8 cellular contexts compared by ENCODE assay signal in genomic region chr10:96556003-96556402, GRCh38. TPM values are rescaled to one million over a fixed set of nuclear protein-coding genes. Genes with fewer than 3 reads are reported as not detected.
DNase-seq lines count a peak whose midpoint lies in the region; ATAC-seq and TF ChIP-seq lines count a peak whose summit lies in the region.

No MANE protein-coding gene starts in this region.

- no peak overlapping the region for H3K4me3 Mint-ChIP-seq in activated CD4-positive, alpha-beta memory T cell treated with anti-CD3 and anti-CD28 coated beads, Interleukin-2, amount 10 ng/mL, durations not matched to agents 7 days and 5 days

- no peak overlapping the region for H3K27ac Mint-ChIP-seq in activated CD4-positive, alpha-beta memory T cell treated with anti-CD3 and anti-CD28 coated beads, Interleukin-2, amount 10 ng/mL, durations not matched to agents 7 days and 5 days

- POLR2A ChIA-PET in activated CD4-positive, alpha-beta memory T cell treated with anti-CD3 and anti-CD28 coated beads, Interleukin-2, amount 10 ng/mL, durations not matched to agents 7 days and 5 days (lab: Charles Lee): no interaction called here

- no peaks in the 10 kb centered on the region for H3K4me1 ChIP-seq in foreskin keratinocyte

- no peaks in the 10 kb centered on the region for H3K27me3 Mint-ChIP-seq in activated CD4-positive, alpha-beta memory T cell treated with anti-CD3 and anti-CD28 coated beads, Interleukin-2, amount 10 ng/mL, durations not matched to agents 7 days and 5 days

- H3K36me3 Mint-ChIP-seq in activated CD4-positive, alpha-beta memory T cell treated with anti-CD3 and anti-CD28 coated beads, Interleukin-2, amount 10 ng/mL, durations not matched to agents 7 days and 5 days (ENCODE audit: low read depth): peaks cover 25% of the 10 kb centered on the region

- no peaks in the 10 kb centered on the region for H3K27me3 ChIP-seq in foreskin keratinocyte

- TF ChIP-seq CTCF in GM12865 (IDR thresholded peaks at IDR 0.05; ENCODE audit: insufficient read depth, low read depth, low read length, missing control alignments): no peak
- peak; percentile 64 for TF ChIP-seq CTCF in foreskin keratinocyte (conservative IDR thresholded peaks at IDR 0.05)

- H3K9me3 Mint-ChIP-seq in activated CD4-positive, alpha-beta memory T cell treated with anti-CD3 and anti-CD28 coated beads, Interleukin-2, amount 10 ng/mL, durations not matched to agents 7 days and 5 days: no peaks in the 10 kb centered on the region

- no peak overlapping the region for H3K27ac ChIP-seq in foreskin keratinocyte

- ATAC-seq in foreskin keratinocyte: no peak
- ATAC-seq in HG03039 (IDR thresholded peaks at IDR 0.05; ENCODE audit: unreplicated experiment): no peak
- no peak for ATAC-seq in GM21723 (IDR thresholded peaks at IDR 0.05; ENCODE audit: unreplicated experiment)

- intact Hi-C loops in posterior vena cava (cut with DNase I): no loop called here

- CTCF ChIA-PET in activated CD4-positive, alpha-beta memory T cell treated with anti-CD3 and anti-CD28 coated beads, Interleukin-2, amount 10 ng/mL, durations not matched to agents 7 days and 5 days (lab: Charles Lee): interaction anchor here (0.7 to 1.5 kb wide), 3 partner anchors 10 to 159 kb away, joined by 3 to 4 read pairs (median 3); partner anchors contain the start of gene TLL2

- DNase-seq in A172 (ENCODE audit: low spot score) (peak; percentile 10), GM12865 (ENCODE audit: low read depth) (peak; percentile 12), SK-MEL-5 (ENCODE audit: low read depth, low spot score) (peak; percentile 19), foreskin keratinocyte (no peak), posterior vena cava (ENCODE audit: low spot score) (no peak)
- DNase-seq in activated CD4-positive, alpha-beta memory T cell treated with anti-CD3 and anti-CD28 coated beads, Interleukin-2, amount 10 ng/mL, durations not matched to agents 7 days and 5 days: no peak

- H3K4me1 Mint-ChIP-seq in activated CD4-positive, alpha-beta memory T cell treated with anti-CD3 and anti-CD28 coated beads, Interleukin-2, amount 10 ng/mL, durations not matched to agents 7 days and 5 days: no peaks in the 10 kb centered on the region

- no peak overlapping the region for H3K4me3 ChIP-seq in GM12865 (ENCODE audit: low read depth, low read length)

- in situ Hi-C loops in SK-MEL-5 (cut with HindIII; ENCODE audit: low pct_unique_long_range_greater_than_20kb, low sequenced_read_pairs): no loop called here

RNA-seq across cellular contexts. Expression of gene TM9SF3, which starts 30.8 kb away (rescaled TPM):
- 144 and 146 TPM in 2 replicates for total RNA-seq in A172 (2014; rRNA removed; shearing (Covaris generic))
- total RNA-seq in SK-MEL-5 (2014; rRNA removed; shearing (Covaris generic)): 47.1 and 54.6 TPM in 2 replicates
- 50.9 and 54.8 TPM in 2 replicates for polyA plus RNA-seq in SK-MEL-5 (2015; cell fraction: cytosol; rRNA removed)
- 31.0 and 35.7 TPM in 2 replicates for polyA plus RNA-seq in SK-MEL-5 (2015; cell fraction: nucleus; rRNA removed)
- total RNA-seq in foreskin keratinocyte (90.0 and 90.9 TPM in 2 replicates), posterior vena cava (100 to 1,000 TPM; 122 to 137 TPM)
- 28.3 and 34.2 TPM in 2 replicates for polyA plus RNA-seq in foreskin keratinocyte
- 10 to 100 TPM; 82.8 to 85.4 TPM for total RNA-seq in activated CD4-positive, alpha-beta memory T cell treated with anti-CD3 and anti-CD28 coated beads, Interleukin-2, amount 10 ng/mL, durations not matched to agents 7 days and 5 days

RNA-seq across cellular contexts. Expression of gene TLL2, which starts 42.3 kb away (rescaled TPM):
- total RNA-seq in A172 (2014; rRNA removed; shearing (Covaris generic)): 0.12 and 0.38 TPM in 2 replicates
- total RNA-seq in SK-MEL-5 (2014; rRNA removed; shearing (Covaris generic)): 0.08 and 0.11 TPM in 2 replicates
- polyA plus RNA-seq in SK-MEL-5 (2015; cell fraction: cytosol; rRNA removed): 0.06 and 0.53 TPM in 2 replicates
- 0.05 and 0.09 TPM in 2 replicates for polyA plus RNA-seq in SK-MEL-5 (2015; cell fraction: nucleus; rRNA removed)
- total RNA-seq in foreskin keratinocyte (0.54 and 0.60 TPM in 2 replicates), posterior vena cava (under 1 TPM in 1 of 2 donors, not detected in 1; 0.10 TPM)
- polyA plus RNA-seq in foreskin keratinocyte: 0.57 and 0.69 TPM in 2 replicates
- not detected for total RNA-seq in activated CD4-positive, alpha-beta memory T cell treated with anti-CD3 and anti-CD28 coated beads, Interleukin-2, amount 10 ng/mL, durations not matched to agents 7 days and 5 days

Comparison
In these comparisons a context has a peak if more than half of its experiments do, and no peak if none do; other contexts are left out.
1. DNase-seq: peak in A172 (single experiment), GM12865 (single experiment) and SK-MEL-5 (single experiment); none in foreskin keratinocyte (0 of 2), activated CD4-positive, alpha-beta memory T cell treated with anti-CD3 and anti-CD28 coated beads, Interleukin-2, amount 10 ng/mL, durations not matched to agents 7 days and 5 days (single experiment) and posterior vena cava (single experiment).